In the genomic region with DNA sequence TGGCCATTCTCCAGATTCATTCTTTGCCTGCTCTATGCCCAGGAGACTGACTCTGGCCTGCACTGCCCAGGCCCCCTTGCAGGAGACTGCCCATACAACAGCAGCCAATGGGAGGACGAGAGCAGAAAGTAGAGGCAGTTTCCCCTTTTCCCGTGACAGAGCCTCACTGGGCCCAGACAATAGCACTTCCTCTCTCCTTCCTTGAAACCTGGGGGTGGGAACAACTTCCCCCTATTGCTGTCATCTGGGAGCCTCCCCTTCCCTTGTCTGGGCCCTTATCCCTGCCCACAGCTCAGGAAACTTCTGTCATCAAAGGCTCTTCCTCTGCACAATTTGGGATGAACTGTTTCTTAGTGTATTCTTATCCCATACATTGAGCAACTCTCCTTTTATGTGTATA, we compare ENCODE assay signal across 20 cellular contexts.
"Had no signal": no experiment of that assay in that cellular context is flagged by ENCODE, and none has a peak within 500 bp of the region (broad histone marks: within the 10 kb centered on the region; RNA-seq: fewer than 3 reads in every experiment).

No MANE protein-coding gene starts in this region.

- ATAC-seq: activated CD4-positive, CD25-positive, alpha-beta regulatory T cell treated with anti-CD3 and anti-CD28 coated beads, Interleukin-2, amount 50 U/mL, for 24 hours; activated naive CD8-positive, alpha-beta T cell treated with anti-CD3 and anti-CD28 coated beads, Interleukin-2, amount 50 U/mL, for 24 hours; activated T-cell treated with anti-CD3 and anti-CD28 coated beads, Interleukin-2, amount 50 U/mL, for 4 hours; stimulated activated naive CD8-positive, alpha-beta T cell treated with anti-CD3 and anti-CD28 coated beads, Interleukin-15, Interleukin-2, amounts not matched to agents 100 U/mL and 50 U/mL, for 24 hours had no signal

- H3K9me3 ChIP-seq: uterus had no signal

- H3K4me3 ChIP-seq: coronary artery, esophagus muscularis mucosa, tibial artery, uterus had no signal

- H3K27ac ChIP-seq: coronary artery, esophagus muscularis mucosa, tibial artery, uterus had no signal

- DNase-seq: activated CD4-positive, alpha-beta T cell treated with anti-CD3 and anti-CD28 coated beads, Interleukin-2, amount 10 ng/mL, durations not matched to agents 7 days and 5 days; activated CD8-positive, alpha-beta memory T cell treated with anti-CD3 and anti-CD28 coated beads, Interleukin-2, amount 50 U/mL, for 4 hours; activated naive CD4-positive, alpha-beta T cell treated with anti-CD3 and anti-CD28 coated beads for 36 hours; activated naive CD8-positive, alpha-beta T cell treated with anti-CD3 and anti-CD28 coated beads, Interleukin-2, amount 50 U/mL, for 24 hours; activated T-cell treated with anti-CD3 and anti-CD28 coated beads, Interleukin-2, amount 50 U/mL, for 4 hours; anterior cingulate cortex; effector CD4-positive, alpha-beta T cell; left cardiac atrium; occipital lobe; posterior cingulate gyrus; stimulated activated CD4-positive, alpha-beta T cell treated with anti-CD3 and anti-CD28 coated beads, Interleukin-12 subunit alpha, Interleukin-12 subunit beta, amount 100 ng/mL, for 4 hours; stimulated activated CD4-positive, alpha-beta T cell treated with anti-CD3 and anti-CD28 coated beads, Interleukin-1b, Interleukin-23, amount 100 ng/mL, for 48 hours; stimulated activated CD8-positive, alpha-beta memory T cell treated with anti-CD3 and anti-CD28 coated beads, Interleukin-4, amount 100 ng/mL, for 48 hours; stimulated activated naive CD8-positive, alpha-beta T cell treated with anti-CD3 and anti-CD28 coated beads, Interleukin-15, Interleukin-2, amounts not matched to agents 100 U/mL and 50 U/mL, for 24 hours; substantia nigra; tibial artery; uterus had no signal

- H3K36me3 ChIP-seq: esophagus muscularis mucosa, tibial artery, uterus had no signal

- H3K27me3 ChIP-seq: esophagus muscularis mucosa, tibial artery, uterus had no signal

- H3K4me1 ChIP-seq: esophagus muscularis mucosa, tibial artery, uterus had no signal
